17 cellular contexts compared by ENCODE assay signal in genomic region chr6:73714227-73714626, GRCh38. TPM values are rescaled to one million over a fixed set of nuclear protein-coding genes. Genes with fewer than 3 reads are reported as not detected.
DNase-seq lines count a peak whose midpoint lies in the region; ATAC-seq, FAIRE-seq and TF ChIP-seq lines count a peak whose summit lies in the region.
"Had no signal": no experiment of that assay in that cellular context is flagged by ENCODE, and none has a peak within 500 bp of the region (broad histone marks: within the 10 kb centered on the region; RNA-seq: fewer than 3 reads in every experiment).

No MANE protein-coding gene starts in this region.

- CTCF ChIA-PET in activated CD4-positive, alpha-beta T cell treated with anti-CD3 and anti-CD28 coated beads for 36 hours (lab: Charles Lee), result interaction anchor here (0.9 to 2.2 kb wide), 3 partner anchors 10 to 19 kb away, joined by 4 to 10 read pairs (median 4); no protein-coding TSS in a partner anchor
- CTCF ChIA-PET in activated CD8-positive, alpha-beta T cell treated with anti-CD3 and anti-CD28 coated beads for 36 hours (lab: Charles Lee), result interaction anchor here (1.1 to 3.4 kb wide), 5 partner anchors 18 to 1495 kb away, joined by 3 to 22 read pairs (median 4); no protein-coding TSS in a partner anchor

- peak overlapping the region; percentile 75 for H3K27ac ChIP-seq in keratinocyte (ENCODE audit: control insufficient read depth, insufficient read depth, low read length)
- peak overlapping the region in 4 of 5 donors; percentile 4 to 30 (median 22) for H3K27ac ChIP-seq in stomach
- H3K27ac ChIP-seq: cardiac muscle cell, SK-N-MC had no signal

- peaks cover 32% of the 10 kb centered on the region for H3K4me1 ChIP-seq in keratinocyte (ENCODE audit: control insufficient read depth, extremely low read depth, insufficient read depth, low read length)
- peaks cover 0 to 30% (median 4%) of the 10 kb centered on the region in 4 donors for H3K4me1 ChIP-seq in stomach

- no peaks in the 10 kb centered on the region for H3K9me3 ChIP-seq in keratinocyte (ENCODE audit: control insufficient read depth, low read depth, low read length)
- H3K9me3 ChIP-seq in stomach, result no peaks in the 10 kb centered on the region

- H4K20me1 ChIP-seq in keratinocyte (ENCODE audit: control insufficient read depth, extremely low read depth, insufficient read depth, low read length), result no peaks in the 10 kb centered on the region

- H3K4me3 Mint-ChIP-seq in activated CD4-positive, alpha-beta T cell treated with anti-CD3 and anti-CD28 coated beads for 36 hours, result no peak overlapping the region
- no peak overlapping the region for H3K4me3 Mint-ChIP-seq in activated CD8-positive, alpha-beta T cell treated with anti-CD3 and anti-CD28 coated beads for 36 hours

- TF ChIP-seq EP300 in stomach (IDR thresholded peaks at IDR 0.05), result no peak

- peak overlapping the region; percentile 33 for H3K27ac Mint-ChIP-seq in activated CD4-positive, alpha-beta T cell treated with anti-CD3 and anti-CD28 coated beads for 36 hours
- no peak overlapping the region for H3K27ac Mint-ChIP-seq in activated CD8-positive, alpha-beta T cell treated with anti-CD3 and anti-CD28 coated beads for 36 hours

- FAIRE-seq in keratinocyte (lab: Jason Lieb, UNC), result peak; percentile 74
- FAIRE-seq: GM12892, islet of Langerhans had no signal

- peak overlapping the region; percentile 28 for H2AFZ ChIP-seq in keratinocyte (ENCODE audit: control insufficient read depth, low read length)

- H3K27me3 ChIP-seq in keratinocyte (ENCODE audit: control insufficient read depth, extremely low read depth, insufficient read depth, low read length) (no peaks in the 10 kb centered on the region), stomach (no peaks in the 10 kb centered on the region)
- H3K27me3 ChIP-seq: cardiac muscle cell had no signal

- intact Hi-C loops in activated CD4-positive, alpha-beta T cell treated with anti-CD3 and anti-CD28 coated beads for 36 hours (cut with DNase I, micrococcal nuclease), result no loop called here
- intact Hi-C loops in stomach (cut with DNase I; ENCODE audit: low total_unique reads), result no loop called here
- intact Hi-C loops in activated CD8-positive, alpha-beta T cell treated with anti-CD3 and anti-CD28 coated beads for 36 hours (cut with micrococcal nuclease), result no loop called here

- H3K79me2 ChIP-seq in keratinocyte (ENCODE audit: control insufficient read depth, insufficient read depth, low read length), result peaks cover 7% of the 10 kb centered on the region

- no peaks in the 10 kb centered on the region for H3K9me3 Mint-ChIP-seq in activated CD4-positive, alpha-beta T cell treated with anti-CD3 and anti-CD28 coated beads for 36 hours (ENCODE audit: low read depth)
- no peaks in the 10 kb centered on the region for H3K9me3 Mint-ChIP-seq in activated CD8-positive, alpha-beta T cell treated with anti-CD3 and anti-CD28 coated beads for 36 hours

- H3K4me1 Mint-ChIP-seq in activated CD4-positive, alpha-beta T cell treated with anti-CD3 and anti-CD28 coated beads for 36 hours, result peaks cover 27% of the 10 kb centered on the region
- peaks cover 13% of the 10 kb centered on the region for H3K4me1 Mint-ChIP-seq in activated CD8-positive, alpha-beta T cell treated with anti-CD3 and anti-CD28 coated beads for 36 hours (ENCODE audit: low read depth)

- peaks cover 20% of the 10 kb centered on the region for H3K36me3 Mint-ChIP-seq in activated CD4-positive, alpha-beta T cell treated with anti-CD3 and anti-CD28 coated beads for 36 hours (ENCODE audit: low read depth)
- peaks cover 7% of the 10 kb centered on the region for H3K36me3 Mint-ChIP-seq in activated CD8-positive, alpha-beta T cell treated with anti-CD3 and anti-CD28 coated beads for 36 hours (ENCODE audit: low read depth)

- 36 to 58% (median 47%) methylated on average over 6 of the region's 6 CpGs for WGBS in stomach, 5 donors

- no peaks in the 10 kb centered on the region for H3K36me3 ChIP-seq in keratinocyte (ENCODE audit: control insufficient read depth in 2 of 2, extremely low read depth in 1 of 2, insufficient read depth in 2 of 2, low read length in 2 of 2)
- H3K36me3 ChIP-seq in stomach, result no peaks in the 10 kb centered on the region
- H3K36me3 ChIP-seq: cardiac muscle cell had no signal

- no peak for DNase-seq in activated CD4-positive, alpha-beta T cell treated with anti-CD3 and anti-CD28 coated beads for 36 hours
- DNase-seq in activated CD4-positive, alpha-beta T cell treated with anti-CD3 and anti-CD28 coated beads for 48 hours, result no peak
- no peak for DNase-seq in keratinocyte (ENCODE audit: low read depth, low spot score)
- DNase-seq in stomach, result no peak
- no peak for DNase-seq in activated CD8-positive, alpha-beta T cell treated with anti-CD3 and anti-CD28 coated beads for 36 hours
- no peak for DNase-seq in NCI-H1930 (lab: John Stamatoyannopoulos, UW)
- DNase-seq: activated CD4-positive, alpha-beta T cell treated with anti-CD3 and anti-CD28 coated beads, Interleukin-2, amount 50 U/mL, for 1 hour; activated effector memory CD4-positive, alpha-beta T cell treated with anti-CD3 and anti-CD28 coated beads, Interleukin-2, amount 50 U/mL, for 16 hours; NCI-H1092 treated with DMSO at 0.1 percent for 48 hours; NCI-H510A treated with DMSO at 0.1 percent for 48 hours; nucleus accumbens had no signal

- no peak for TF ChIP-seq POLR2A in stomach (IDR thresholded peaks at IDR 0.05)

- no peaks in the 10 kb centered on the region for H3K27me3 Mint-ChIP-seq in activated CD4-positive, alpha-beta T cell treated with anti-CD3 and anti-CD28 coated beads for 36 hours
- H3K27me3 Mint-ChIP-seq in activated CD8-positive, alpha-beta T cell treated with anti-CD3 and anti-CD28 coated beads for 36 hours, result peaks cover 1% of the 10 kb centered on the region

- peak overlapping the region; percentile 31 for H3K4me2 ChIP-seq in keratinocyte (ENCODE audit: control insufficient read depth, extremely low read depth, insufficient read depth, low read depth, low read length)

- dilution Hi-C loops in keratinocyte (cut with MboI; ENCODE audit: extremely low pct_ligation_motif_present, low sequenced_read_pairs), result no loop called here

- no peak for ATAC-seq in activated CD4-positive, alpha-beta T cell treated with anti-CD3 and anti-CD28 coated beads for 36 hours
- peak; percentile 57 for ATAC-seq in SK-N-SH treated with all-trans-retinoic acid at 6 μM for 48 hours
- ATAC-seq in HG02678 (IDR thresholded peaks at IDR 0.05; ENCODE audit: unreplicated experiment), result no peak
- ATAC-seq in activated CD8-positive, alpha-beta T cell treated with anti-CD3 and anti-CD28 coated beads for 36 hours, result no peak

- no peak overlapping the region for H3K9ac ChIP-seq in keratinocyte (ENCODE audit: control insufficient read depth, extremely low read depth, insufficient read depth, low read length)

- POLR2A ChIA-PET in activated CD4-positive, alpha-beta T cell treated with anti-CD3 and anti-CD28 coated beads for 36 hours (lab: Charles Lee), result interaction anchor here (0.6 kb wide), 1 partner anchor 65 kb away, joined by 10 read pairs; no protein-coding TSS in a partner anchor
- POLR2A ChIA-PET in activated CD8-positive, alpha-beta T cell treated with anti-CD3 and anti-CD28 coated beads for 36 hours (lab: Charles Lee), result no interaction called here

- TF ChIP-seq CTCF in keratinocyte (optimal IDR thresholded peaks at IDR 0.05 in 1 of 3, IDR thresholded peaks at IDR 0.05 in 1 of 3, conservative IDR thresholded peaks at IDR 0.05 in 1 of 3; ENCODE audit: extremely low read depth in 1 of 3, insufficient read depth in 2 of 3, low read length in 3 of 3), result no peak
- no peak for TF ChIP-seq CTCF in stomach (IDR thresholded peaks at IDR 0.05)
- TF ChIP-seq CTCF in activated CD8-positive, alpha-beta T cell treated with anti-CD3 and anti-CD28 coated beads for 36 hours (IDR thresholded peaks at IDR 0.05), result no peak

- no peak overlapping the region for H3K4me3 ChIP-seq in keratinocyte (ENCODE audit: control insufficient read depth in 2 of 3, extremely low read depth in 1 of 3, insufficient read depth in 2 of 3, low read depth in 1 of 3, low read length in 3 of 3)
- H3K4me3 ChIP-seq in stomach, result no peak overlapping the region
- H3K4me3 ChIP-seq: cardiac muscle cell, SK-N-MC had no signal

- no peaks in the 10 kb centered on the region for H3K9me1 ChIP-seq in keratinocyte (ENCODE audit: control insufficient read depth, extremely low read depth, insufficient read depth, low read length)

RNA-seq across cellular contexts. Expression of gene CD109, which starts 18.2 kb away (rescaled TPM):
- 10 to 100 TPM; 13.2 to 15.8 TPM for total RNA-seq in activated CD4-positive, alpha-beta T cell treated with anti-CD3 and anti-CD28 coated beads for 36 hours
- polyA plus RNA-seq in keratinocyte, result 43.8 to 66.1 TPM (median 58.2 TPM) in 3 replicates
- 14.2 TPM for polyA plus RNA-seq in keratinocyte (2011; ENCODE audit: low read depth)
- polyA plus RNA-seq in keratinocyte (2011; cell fraction: cytosol; rRNA removed), result 9.5 and 18.3 TPM in 2 replicates
- polyA plus RNA-seq in keratinocyte (2011; cell fraction: nucleus; rRNA removed), result 75.2 and 95.5 TPM in 2 replicates
- 20.4 and 34.9 TPM in 2 replicates for polyA plus RNA-seq in keratinocyte (2012; ENCODE audit: low replicate concordance)
- 13.0 to 76.8 TPM (median 73.8 TPM) in 3 replicates for polyA minus RNA-seq in keratinocyte
- polyA minus RNA-seq in keratinocyte (2011; cell fraction: cytosol; rRNA and poly(A)+ RNA removed), result 29.4 TPM
- 151 and 289 TPM in 2 replicates for polyA minus RNA-seq in keratinocyte (2011; cell fraction: nucleus; rRNA and poly(A)+ RNA removed)
- total RNA-seq in stomach, result 10 to 100 TPM in 1 of 5 donors, 1 to 10 TPM in 2, under 1 TPM in 2; 0.58 to 19.6 (median 1.4) TPM
- polyA plus RNA-seq in stomach, result 1 to 10 TPM in 1 of 3 donors, under 1 TPM in 2; 0.19 to 3.5 (median 0.31) TPM
- total RNA-seq in activated CD8-positive, alpha-beta T cell treated with anti-CD3 and anti-CD28 coated beads for 36 hours, result 10 to 100 TPM in 1 of 2 experiments, 1 to 10 TPM in 1; 9.5 to 10.6 TPM
